In the genomic region with DNA sequence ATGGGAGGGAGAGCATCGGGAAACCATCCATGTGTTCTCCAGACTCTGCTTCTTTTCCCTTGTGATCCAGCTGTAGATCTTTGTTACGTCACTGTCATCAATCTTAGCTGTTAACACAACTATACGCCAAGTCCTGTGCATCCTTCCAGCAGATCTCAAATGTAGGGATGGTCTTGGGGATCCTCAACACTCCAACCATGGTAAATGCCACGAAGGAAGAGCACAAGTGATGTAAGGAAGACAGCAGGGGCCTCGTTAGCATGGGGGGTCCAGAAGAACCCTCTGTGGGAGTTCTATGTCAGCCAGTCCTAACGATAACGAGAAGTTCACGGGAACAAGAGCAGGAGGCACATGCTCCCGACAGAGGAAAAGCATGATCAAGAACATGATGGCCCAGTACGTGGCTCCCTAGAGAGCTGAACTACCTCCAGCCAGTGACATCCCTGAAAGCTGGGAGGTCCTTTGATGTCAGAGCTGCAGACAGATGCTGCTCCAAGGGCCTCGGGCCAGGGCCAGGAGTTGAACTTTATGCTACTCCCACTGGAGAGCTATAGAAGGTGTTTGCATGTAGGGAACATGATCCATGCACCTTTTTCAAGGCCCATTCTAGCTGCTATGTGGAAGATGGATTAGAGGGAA, we compare ENCODE assay signal across 1 cellular context.
TF ChIP-seq lines count a peak whose summit lies in the region.

No MANE protein-coding gene starts in this region.

TF ChIP-seq in HepG2, 621 proteins besides CTCF, POLR2A, EP300 and RAD21 (continued from another document and continues in another):
- TF ChIP-seq REPIN1 (CRISPR knock-in tag; IDR thresholded peaks at IDR 0.05; ENCODE audit: borderline replicate concordance, low read depth) (0 out of 2 replicates have a peak, but pooled peaks have one; percentile 17), NR2F6 (IDR thresholded peaks at IDR 0.05) (no peak), NR2F6 (CRISPR knock-in tag; IDR thresholded peaks at IDR 0.05) (peak; percentile 67; the same call in 1 of the 2 replicates), ZNF891 (CRISPR knock-in tag; IDR thresholded peaks at IDR 0.05) (no peak), TSC22D2 (CRISPR knock-in tag; IDR thresholded peaks at IDR 0.05; ENCODE audit: borderline replicate concordance) (no peak), GABPB1 (CRISPR knock-in tag; IDR thresholded peaks at IDR 0.05) (no peak), ZNF788 (CRISPR knock-in tag; IDR thresholded peaks at IDR 0.05; ENCODE audit: borderline replicate concordance) (no peak), KAT8 (CRISPR knock-in tag; IDR thresholded peaks at IDR 0.05) (peak; percentile 50; the same call in 1 of the 2 replicates), SNAPC2 (CRISPR knock-in tag; IDR thresholded peaks at IDR 0.05) (no peak), ZNF253 (CRISPR knock-in tag; IDR thresholded peaks at IDR 0.05; ENCODE audit: borderline replicate concordance) (no peak), ZMAT3 (CRISPR knock-in tag; conservative IDR thresholded peaks at IDR 0.05) (peak; percentile 46; the same call in 1 of the 2 replicates), HNF4A (CRISPR knock-in tag; IDR thresholded peaks at IDR 0.05) (peak; percentile 81), NONO (IDR thresholded peaks at IDR 0.05) (no peak), NONO (CRISPR knock-in tag; conservative IDR thresholded peaks at IDR 0.05) (no peak), ZNF333 (CRISPR knock-in tag; IDR thresholded peaks at IDR 0.05; ENCODE audit: borderline replicate concordance) (no peak), CENPX (CRISPR knock-in tag; IDR thresholded peaks at IDR 0.05) (no peak), RNF2 (conservative IDR thresholded peaks at IDR 0.05; ENCODE audit: low read depth) (no peak), MTF2 (CRISPR knock-in tag; IDR thresholded peaks at IDR 0.05; ENCODE audit: borderline replicate concordance) (no peak), AGO2 (optimal IDR thresholded peaks at IDR 0.05; ENCODE audit: low read depth, low read length) (no peak), ZNF337 (CRISPR knock-in tag; IDR thresholded peaks at IDR 0.05; ENCODE audit: borderline replicate concordance, low read depth) (no peak), FOXK1 (CRISPR knock-in tag; IDR thresholded peaks at IDR 0.05; ENCODE audit: borderline replicate concordance, low read depth) (no peak), HNRNPK (IDR thresholded peaks at IDR 0.05; ENCODE audit: low read depth, low read length, poor library complexity, severe bottlenecking) (no peak), GATAD1 (CRISPR knock-in tag; IDR thresholded peaks at IDR 0.05) (0 out of 2 replicates have a peak, but pooled peaks have one; percentile 34), ZNF34 (CRISPR knock-in tag; IDR thresholded peaks at IDR 0.05; ENCODE audit: borderline replicate concordance) (no peak), TARDBP (CRISPR knock-in tag; IDR thresholded peaks at IDR 0.05) (peak; percentile 60; the same call in 1 of the 2 replicates), RXRB (CRISPR knock-in tag; IDR thresholded peaks at IDR 0.05; ENCODE audit: borderline replicate concordance) (peak; percentile 90), ZNF572 (CRISPR knock-in tag; IDR thresholded peaks at IDR 0.05) (no peak), ZSCAN29 (CRISPR knock-in tag; conservative IDR thresholded peaks at IDR 0.05) (no peak), ZNF350 (CRISPR knock-in tag; IDR thresholded peaks at IDR 0.05; ENCODE audit: borderline replicate concordance, low read depth) (peak; percentile 25; the same call in 1 of the 2 replicates), NFKB2 (CRISPR knock-in tag; IDR thresholded peaks at IDR 0.05; ENCODE audit: borderline replicate concordance) (no peak), ZNF232 (CRISPR knock-in tag; IDR thresholded peaks at IDR 0.05; ENCODE audit: borderline replicate concordance) (no peak)
- TF ChIP-seq, protein P1, sequence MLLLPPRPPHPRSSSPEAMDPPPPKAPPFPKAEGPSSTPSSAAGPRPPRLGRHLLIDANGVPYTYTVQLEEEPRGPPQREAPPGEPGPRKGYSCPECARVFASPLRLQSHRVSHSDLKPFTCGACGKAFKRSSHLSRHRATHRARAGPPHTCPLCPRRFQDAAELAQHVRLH (CRISPR knock-in tag; IDR thresholded peaks at IDR 0.05; ENCODE audit: borderline replicate concordance, low read depth), result 0 out of 2 replicates have a peak, but pooled peaks have one; percentile 20
- TF ChIP-seq, protein P2, sequence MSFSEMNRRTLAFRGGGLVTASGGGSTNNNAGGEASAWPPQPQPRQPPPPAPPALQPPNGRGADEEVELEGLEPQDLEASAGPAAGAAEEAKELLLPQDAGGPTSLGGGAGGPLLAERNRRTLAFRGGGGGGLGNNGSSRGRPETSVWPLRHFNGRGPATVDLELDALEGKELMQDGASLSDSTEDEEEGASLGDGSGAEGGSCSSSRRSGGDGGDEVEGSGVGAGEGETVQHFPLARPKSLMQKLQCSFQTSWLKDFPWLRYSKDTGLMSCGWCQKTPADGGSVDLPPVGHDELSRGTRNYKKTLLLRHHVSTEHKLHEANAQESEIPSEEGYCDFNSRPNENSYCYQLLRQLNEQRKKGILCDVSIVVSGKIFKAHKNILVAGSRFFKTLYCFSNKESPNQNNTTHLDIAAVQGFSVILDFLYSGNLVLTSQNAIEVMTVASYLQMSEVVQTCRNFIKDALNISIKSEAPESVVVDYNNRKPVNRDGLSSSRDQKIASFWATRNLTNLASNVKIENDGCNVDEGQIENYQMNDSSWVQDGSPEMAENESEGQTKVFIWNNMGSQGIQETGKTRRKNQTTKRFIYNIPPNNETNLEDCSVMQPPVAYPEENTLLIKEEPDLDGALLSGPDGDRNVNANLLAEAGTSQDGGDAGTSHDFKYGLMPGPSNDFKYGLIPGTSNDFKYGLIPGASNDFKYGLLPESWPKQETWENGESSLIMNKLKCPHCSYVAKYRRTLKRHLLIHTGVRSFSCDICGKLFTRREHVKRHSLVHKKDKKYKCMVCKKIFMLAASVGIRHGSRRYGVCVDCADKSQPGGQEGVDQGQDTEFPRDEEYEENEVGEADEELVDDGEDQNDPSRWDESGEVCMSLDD (CRISPR knock-in tag; IDR thresholded peaks at IDR 0.05; ENCODE audit: borderline replicate concordance), result no peak
- TF ChIP-seq, protein P3, sequence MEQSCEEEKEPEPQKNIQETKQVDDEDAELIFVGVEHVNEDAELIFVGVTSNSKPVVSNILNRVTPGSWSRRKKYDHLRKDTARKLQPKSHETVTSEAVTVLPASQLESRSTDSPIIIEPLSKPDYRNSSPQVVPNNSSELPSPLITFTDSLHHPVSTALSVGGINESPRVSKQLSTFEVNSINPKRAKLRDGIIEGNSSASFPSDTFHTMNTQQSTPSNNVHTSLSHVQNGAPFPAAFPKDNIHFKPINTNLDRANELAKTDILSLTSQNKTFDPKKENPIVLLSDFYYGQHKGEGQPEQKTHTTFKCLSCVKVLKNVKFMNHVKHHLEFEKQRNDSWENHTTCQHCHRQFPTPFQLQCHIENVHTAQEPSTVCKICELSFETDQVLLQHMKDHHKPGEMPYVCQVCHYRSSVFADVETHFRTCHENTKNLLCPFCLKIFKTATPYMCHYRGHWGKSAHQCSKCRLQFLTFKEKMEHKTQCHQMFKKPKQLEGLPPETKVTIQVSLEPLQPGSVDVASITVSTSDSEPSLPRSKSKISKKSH (CRISPR knock-in tag; IDR thresholded peaks at IDR 0.05; ENCODE audit: borderline replicate concordance), result no peak
- TF ChIP-seq, protein P4, sequence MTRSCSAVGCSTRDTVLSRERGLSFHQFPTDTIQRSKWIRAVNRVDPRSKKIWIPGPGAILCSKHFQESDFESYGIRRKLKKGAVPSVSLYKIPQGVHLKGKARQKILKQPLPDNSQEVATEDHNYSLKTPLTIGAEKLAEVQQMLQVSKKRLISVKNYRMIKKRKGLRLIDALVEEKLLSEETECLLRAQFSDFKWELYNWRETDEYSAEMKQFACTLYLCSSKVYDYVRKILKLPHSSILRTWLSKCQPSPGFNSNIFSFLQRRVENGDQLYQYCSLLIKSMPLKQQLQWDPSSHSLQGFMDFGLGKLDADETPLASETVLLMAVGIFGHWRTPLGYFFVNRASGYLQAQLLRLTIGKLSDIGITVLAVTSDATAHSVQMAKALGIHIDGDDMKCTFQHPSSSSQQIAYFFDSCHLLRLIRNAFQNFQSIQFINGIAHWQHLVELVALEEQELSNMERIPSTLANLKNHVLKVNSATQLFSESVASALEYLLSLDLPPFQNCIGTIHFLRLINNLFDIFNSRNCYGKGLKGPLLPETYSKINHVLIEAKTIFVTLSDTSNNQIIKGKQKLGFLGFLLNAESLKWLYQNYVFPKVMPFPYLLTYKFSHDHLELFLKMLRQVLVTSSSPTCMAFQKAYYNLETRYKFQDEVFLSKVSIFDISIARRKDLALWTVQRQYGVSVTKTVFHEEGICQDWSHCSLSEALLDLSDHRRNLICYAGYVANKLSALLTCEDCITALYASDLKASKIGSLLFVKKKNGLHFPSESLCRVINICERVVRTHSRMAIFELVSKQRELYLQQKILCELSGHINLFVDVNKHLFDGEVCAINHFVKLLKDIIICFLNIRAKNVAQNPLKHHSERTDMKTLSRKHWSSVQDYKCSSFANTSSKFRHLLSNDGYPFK (CRISPR knock-in tag; IDR thresholded peaks at IDR 0.05; ENCODE audit: borderline replicate concordance), result 0 out of 2 replicates have a peak, but pooled peaks have one; percentile 21
- TF ChIP-seq, protein P5, sequence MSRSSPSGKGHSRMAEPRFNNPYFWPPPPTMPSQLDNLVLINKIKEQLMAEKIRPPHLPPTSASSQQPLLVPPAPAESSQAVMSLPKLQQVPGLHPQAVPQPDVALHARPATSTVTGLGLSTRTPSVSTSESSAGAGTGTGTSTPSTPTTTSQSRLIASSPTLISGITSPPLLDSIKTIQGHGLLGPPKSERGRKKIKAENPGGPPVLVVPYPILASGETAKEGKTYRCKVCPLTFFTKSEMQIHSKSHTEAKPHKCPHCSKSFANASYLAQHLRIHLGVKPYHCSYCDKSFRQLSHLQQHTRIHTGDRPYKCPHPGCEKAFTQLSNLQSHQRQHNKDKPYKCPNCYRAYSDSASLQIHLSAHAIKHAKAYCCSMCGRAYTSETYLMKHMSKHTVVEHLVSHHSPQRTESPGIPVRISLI (CRISPR knock-in tag; IDR thresholded peaks at IDR 0.05; ENCODE audit: borderline replicate concordance), result no peak
- TF ChIP-seq, protein P6, sequence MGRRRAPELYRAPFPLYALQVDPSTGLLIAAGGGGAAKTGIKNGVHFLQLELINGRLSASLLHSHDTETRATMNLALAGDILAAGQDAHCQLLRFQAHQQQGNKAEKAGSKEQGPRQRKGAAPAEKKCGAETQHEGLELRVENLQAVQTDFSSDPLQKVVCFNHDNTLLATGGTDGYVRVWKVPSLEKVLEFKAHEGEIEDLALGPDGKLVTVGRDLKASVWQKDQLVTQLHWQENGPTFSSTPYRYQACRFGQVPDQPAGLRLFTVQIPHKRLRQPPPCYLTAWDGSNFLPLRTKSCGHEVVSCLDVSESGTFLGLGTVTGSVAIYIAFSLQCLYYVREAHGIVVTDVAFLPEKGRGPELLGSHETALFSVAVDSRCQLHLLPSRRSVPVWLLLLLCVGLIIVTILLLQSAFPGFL (CRISPR knock-in tag; IDR thresholded peaks at IDR 0.05), result no peak
- TF ChIP-seq, protein P7, sequence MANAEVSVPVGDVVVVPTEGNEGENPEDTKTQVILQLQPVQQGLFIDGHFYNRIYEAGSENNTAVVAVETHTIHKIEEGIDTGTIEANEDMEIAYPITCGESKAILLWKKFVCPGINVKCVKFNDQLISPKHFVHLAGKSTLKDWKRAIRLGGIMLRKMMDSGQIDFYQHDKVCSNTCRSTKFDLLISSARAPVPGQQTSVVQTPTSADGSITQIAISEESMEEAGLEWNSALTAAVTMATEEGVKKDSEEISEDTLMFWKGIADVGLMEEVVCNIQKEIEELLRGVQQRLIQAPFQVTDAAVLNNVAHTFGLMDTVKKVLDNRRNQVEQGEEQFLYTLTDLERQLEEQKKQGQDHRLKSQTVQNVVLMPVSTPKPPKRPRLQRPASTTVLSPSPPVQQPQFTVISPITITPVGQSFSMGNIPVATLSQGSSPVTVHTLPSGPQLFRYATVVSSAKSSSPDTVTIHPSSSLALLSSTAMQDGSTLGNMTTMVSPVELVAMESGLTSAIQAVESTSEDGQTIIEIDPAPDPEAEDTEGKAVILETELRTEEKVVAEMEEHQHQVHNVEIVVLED (CRISPR knock-in tag; IDR thresholded peaks at IDR 0.05; ENCODE audit: borderline replicate concordance), result no peak
- TF ChIP-seq, protein P8, sequence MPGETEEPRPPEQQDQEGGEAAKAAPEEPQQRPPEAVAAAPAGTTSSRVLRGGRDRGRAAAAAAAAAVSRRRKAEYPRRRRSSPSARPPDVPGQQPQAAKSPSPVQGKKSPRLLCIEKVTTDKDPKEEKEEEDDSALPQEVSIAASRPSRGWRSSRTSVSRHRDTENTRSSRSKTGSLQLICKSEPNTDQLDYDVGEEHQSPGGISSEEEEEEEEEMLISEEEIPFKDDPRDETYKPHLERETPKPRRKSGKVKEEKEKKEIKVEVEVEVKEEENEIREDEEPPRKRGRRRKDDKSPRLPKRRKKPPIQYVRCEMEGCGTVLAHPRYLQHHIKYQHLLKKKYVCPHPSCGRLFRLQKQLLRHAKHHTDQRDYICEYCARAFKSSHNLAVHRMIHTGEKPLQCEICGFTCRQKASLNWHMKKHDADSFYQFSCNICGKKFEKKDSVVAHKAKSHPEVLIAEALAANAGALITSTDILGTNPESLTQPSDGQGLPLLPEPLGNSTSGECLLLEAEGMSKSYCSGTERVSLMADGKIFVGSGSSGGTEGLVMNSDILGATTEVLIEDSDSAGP (CRISPR knock-in tag; IDR thresholded peaks at IDR 0.05; ENCODE audit: borderline replicate concordance), result peak; percentile 48; the same call in 1 of the 2 replicates
- TF ChIP-seq, protein P9, sequence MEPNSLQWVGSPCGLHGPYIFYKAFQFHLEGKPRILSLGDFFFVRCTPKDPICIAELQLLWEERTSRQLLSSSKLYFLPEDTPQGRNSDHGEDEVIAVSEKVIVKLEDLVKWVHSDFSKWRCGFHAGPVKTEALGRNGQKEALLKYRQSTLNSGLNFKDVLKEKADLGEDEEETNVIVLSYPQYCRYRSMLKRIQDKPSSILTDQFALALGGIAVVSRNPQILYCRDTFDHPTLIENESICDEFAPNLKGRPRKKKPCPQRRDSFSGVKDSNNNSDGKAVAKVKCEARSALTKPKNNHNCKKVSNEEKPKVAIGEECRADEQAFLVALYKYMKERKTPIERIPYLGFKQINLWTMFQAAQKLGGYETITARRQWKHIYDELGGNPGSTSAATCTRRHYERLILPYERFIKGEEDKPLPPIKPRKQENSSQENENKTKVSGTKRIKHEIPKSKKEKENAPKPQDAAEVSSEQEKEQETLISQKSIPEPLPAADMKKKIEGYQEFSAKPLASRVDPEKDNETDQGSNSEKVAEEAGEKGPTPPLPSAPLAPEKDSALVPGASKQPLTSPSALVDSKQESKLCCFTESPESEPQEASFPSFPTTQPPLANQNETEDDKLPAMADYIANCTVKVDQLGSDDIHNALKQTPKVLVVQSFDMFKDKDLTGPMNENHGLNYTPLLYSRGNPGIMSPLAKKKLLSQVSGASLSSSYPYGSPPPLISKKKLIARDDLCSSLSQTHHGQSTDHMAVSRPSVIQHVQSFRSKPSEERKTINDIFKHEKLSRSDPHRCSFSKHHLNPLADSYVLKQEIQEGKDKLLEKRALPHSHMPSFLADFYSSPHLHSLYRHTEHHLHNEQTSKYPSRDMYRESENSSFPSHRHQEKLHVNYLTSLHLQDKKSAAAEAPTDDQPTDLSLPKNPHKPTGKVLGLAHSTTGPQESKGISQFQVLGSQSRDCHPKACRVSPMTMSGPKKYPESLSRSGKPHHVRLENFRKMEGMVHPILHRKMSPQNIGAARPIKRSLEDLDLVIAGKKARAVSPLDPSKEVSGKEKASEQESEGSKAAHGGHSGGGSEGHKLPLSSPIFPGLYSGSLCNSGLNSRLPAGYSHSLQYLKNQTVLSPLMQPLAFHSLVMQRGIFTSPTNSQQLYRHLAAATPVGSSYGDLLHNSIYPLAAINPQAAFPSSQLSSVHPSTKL (CRISPR knock-in tag; IDR thresholded peaks at IDR 0.05), result peak; percentile 78
- TF ChIP-seq, protein P10, sequence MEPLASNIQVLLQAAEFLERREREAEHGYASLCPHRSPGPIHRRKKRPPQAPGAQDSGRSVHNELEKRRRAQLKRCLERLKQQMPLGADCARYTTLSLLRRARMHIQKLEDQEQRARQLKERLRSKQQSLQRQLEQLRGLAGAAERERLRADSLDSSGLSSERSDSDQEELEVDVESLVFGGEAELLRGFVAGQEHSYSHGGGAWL (CRISPR knock-in tag; IDR thresholded peaks at IDR 0.05), result no peak
